Comparison of ENCODE assay signal across 16 cellular contexts in genomic region chr7:141023305-141023704, GRCh38. TPM values are rescaled to one million over a fixed set of nuclear protein-coding genes. Genes with fewer than 3 reads are reported as not detected.
DNase-seq lines count a peak whose midpoint lies in the region; ATAC-seq and TF ChIP-seq lines count a peak whose summit lies in the region.
"Had no signal": no experiment of that assay in that cellular context is flagged by ENCODE, and none has a peak within 500 bp of the region (broad histone marks: within the 10 kb centered on the region; RNA-seq: fewer than 3 reads in every experiment).

No MANE protein-coding gene starts in this region.

- H3K36me3 Mint-ChIP-seq in activated T-cell treated with anti-CD3 and anti-CD28 coated beads, Interleukin-2, amount 50 U/mL, for 24 hours (ENCODE audit: low read depth) = peaks cover 5% of the 10 kb centered on the region
- peaks cover 8% of the 10 kb centered on the region for H3K36me3 Mint-ChIP-seq in CD4-positive, alpha-beta T cell (ENCODE audit: low read depth)
- H3K36me3 Mint-ChIP-seq in T-helper 1 cell treated with Interleukin-12 subunit alpha and Interleukin-12 subunit beta and Interleukin-4 antibody, amounts not matched to agents 30 μg/mL and 1 μg/mL, for 36 hours (ENCODE audit: low read depth) = peaks cover 25% of the 10 kb centered on the region
- peaks cover 17% of the 10 kb centered on the region for H3K36me3 Mint-ChIP-seq in activated naive CD8-positive, alpha-beta T cell treated with anti-CD3 and anti-CD28 coated beads, Interleukin-2, amount 10 ng/mL, durations not matched to agents 7 days and 5 days
- H3K36me3 Mint-ChIP-seq: CD14-positive monocyte had no signal

- CTCF ChIA-PET in CD4-positive, alpha-beta T cell (lab: Charles Lee) = no interaction called here

- peak overlapping the region; percentile 33 for H3K4me3 Mint-ChIP-seq in activated T-cell treated with anti-CD3 and anti-CD28 coated beads, Interleukin-2, amount 50 U/mL, for 24 hours
- no peak overlapping the region for H3K4me3 Mint-ChIP-seq in CD4-positive, alpha-beta T cell
- H3K4me3 Mint-ChIP-seq in T-helper 1 cell treated with Interleukin-12 subunit alpha and Interleukin-12 subunit beta and Interleukin-4 antibody, amounts not matched to agents 30 μg/mL and 1 μg/mL, for 36 hours = peak overlapping the region; percentile 52
- peak overlapping the region; percentile 51 for H3K4me3 Mint-ChIP-seq in activated naive CD8-positive, alpha-beta T cell treated with anti-CD3 and anti-CD28 coated beads, Interleukin-2, amount 10 ng/mL, durations not matched to agents 7 days and 5 days
- H3K4me3 Mint-ChIP-seq: CD14-positive monocyte, GM23338 had no signal

- peaks cover 20% of the 10 kb centered on the region for H3K4me1 Mint-ChIP-seq in activated T-cell treated with anti-CD3 and anti-CD28 coated beads, Interleukin-2, amount 50 U/mL, for 24 hours (ENCODE audit: low read depth)
- peaks cover 16% of the 10 kb centered on the region for H3K4me1 Mint-ChIP-seq in CD4-positive, alpha-beta T cell (ENCODE audit: low read depth)
- H3K4me1 Mint-ChIP-seq in T-helper 1 cell treated with Interleukin-12 subunit alpha and Interleukin-12 subunit beta and Interleukin-4 antibody, amounts not matched to agents 30 μg/mL and 1 μg/mL, for 36 hours (ENCODE audit: low read depth) = peaks cover 19% of the 10 kb centered on the region
- H3K4me1 Mint-ChIP-seq in activated naive CD8-positive, alpha-beta T cell treated with anti-CD3 and anti-CD28 coated beads, Interleukin-2, amount 10 ng/mL, durations not matched to agents 7 days and 5 days = peaks cover 10% of the 10 kb centered on the region
- H3K4me1 Mint-ChIP-seq: CD14-positive monocyte, GM23338 had no signal

- POLR2A ChIA-PET in CD4-positive, alpha-beta T cell (lab: Charles Lee) = interaction anchor here (0.7 to 1.9 kb wide), 2 partner anchors 9 to 545 kb away, joined by 3 to 17 read pairs; partner anchors contain the start of gene MRPS33
- POLR2A ChIA-PET in activated naive CD8-positive, alpha-beta T cell treated with anti-CD3 and anti-CD28 coated beads, Interleukin-2, amount 10 ng/mL, durations not matched to agents 7 days and 5 days (lab: Charles Lee) = interaction anchor here (1.0 kb wide), 1 partner anchor 527 kb away, joined by 3 read pairs; the partner anchor contains the start of gene AGK

- peak overlapping the region; percentile 69 for H3K27ac Mint-ChIP-seq in activated T-cell treated with anti-CD3 and anti-CD28 coated beads, Interleukin-2, amount 50 U/mL, for 24 hours
- H3K27ac Mint-ChIP-seq in CD4-positive, alpha-beta T cell = peak overlapping the region; percentile 35
- H3K27ac Mint-ChIP-seq in T-helper 1 cell treated with Interleukin-12 subunit alpha and Interleukin-12 subunit beta and Interleukin-4 antibody, amounts not matched to agents 30 μg/mL and 1 μg/mL, for 36 hours = peak overlapping the region; percentile 70
- H3K27ac Mint-ChIP-seq in activated naive CD8-positive, alpha-beta T cell treated with anti-CD3 and anti-CD28 coated beads, Interleukin-2, amount 10 ng/mL, durations not matched to agents 7 days and 5 days = peak overlapping the region; percentile 77
- H3K27ac Mint-ChIP-seq: CD14-positive monocyte, GM23338 had no signal

- H3K27ac ChIP-seq in CD4-positive, alpha-beta T cell (ENCODE audit: low read depth, low read length) = no peak overlapping the region
- H3K27ac ChIP-seq: A549 had no signal

- H3K9me3 Mint-ChIP-seq in activated T-cell treated with anti-CD3 and anti-CD28 coated beads, Interleukin-2, amount 50 U/mL, for 24 hours = peaks cover 20% of the 10 kb centered on the region
- peaks cover 12% of the 10 kb centered on the region for H3K9me3 Mint-ChIP-seq in CD4-positive, alpha-beta T cell
- peaks cover 33% of the 10 kb centered on the region for H3K9me3 Mint-ChIP-seq in T-helper 1 cell treated with Interleukin-12 subunit alpha and Interleukin-12 subunit beta and Interleukin-4 antibody, amounts not matched to agents 30 μg/mL and 1 μg/mL, for 36 hours
- peaks cover 13% of the 10 kb centered on the region for H3K9me3 Mint-ChIP-seq in activated naive CD8-positive, alpha-beta T cell treated with anti-CD3 and anti-CD28 coated beads, Interleukin-2, amount 10 ng/mL, durations not matched to agents 7 days and 5 days

- no peak for ATAC-seq in CD4-positive, alpha-beta T cell (ENCODE audit: poor library complexity)
- ATAC-seq in activated naive CD8-positive, alpha-beta T cell treated with anti-CD3 and anti-CD28 coated beads, Interleukin-2, amount 10 ng/mL, durations not matched to agents 7 days and 5 days (ENCODE audit: low read depth) = peak; percentile 33
- ATAC-seq: A549, GM23338 had no signal

- intact Hi-C loops in CD4-positive, alpha-beta T cell (cut with DNase I, micrococcal nuclease) = no loop called here

- no peak for TF ChIP-seq CTCF in CD4-positive, alpha-beta T cell (IDR thresholded peaks at IDR 0.05)

- H3K27me3 ChIP-seq in CD4-positive, alpha-beta T cell (ENCODE audit: control insufficient read depth, insufficient read depth, low read length) = no peaks in the 10 kb centered on the region

- DNase-seq in activated T-cell treated with anti-CD3 and anti-CD28 coated beads, Interleukin-2, amount 50 U/mL, for 24 hours = no peak
- DNase-seq in activated T-cell treated with anti-CD3 and anti-CD28 coated beads for 4 hours (no peak), GM19238 (ENCODE audit: insufficient read length, low spot score) (no peak), NCI-H446 treated with DMSO at 0.1 percent for 48 hours (lab: John Stamatoyannopoulos, UW) (no peak), occipital lobe (lab: John Stamatoyannopoulos, UW) (no peak)
- no peak for DNase-seq in CD4-positive, alpha-beta T cell
- no peak for DNase-seq in activated naive CD8-positive, alpha-beta T cell treated with anti-CD3 and anti-CD28 coated beads, Interleukin-2, amount 10 ng/mL, durations not matched to agents 7 days and 5 days
- DNase-seq: DMS79 treated with DMSO at 0.1 percent for 48 hours, MV-4-11, NCI-H1436, NCI-H2029 treated with DMSO at 0.1 percent for 48 hours, NCI-H524 had no signal

- peaks cover 20% of the 10 kb centered on the region for H3K27me3 Mint-ChIP-seq in activated T-cell treated with anti-CD3 and anti-CD28 coated beads, Interleukin-2, amount 50 U/mL, for 24 hours
- peaks cover 45% of the 10 kb centered on the region for H3K27me3 Mint-ChIP-seq in CD4-positive, alpha-beta T cell
- H3K27me3 Mint-ChIP-seq in T-helper 1 cell treated with Interleukin-12 subunit alpha and Interleukin-12 subunit beta and Interleukin-4 antibody, amounts not matched to agents 30 μg/mL and 1 μg/mL, for 36 hours (ENCODE audit: low read depth) = peaks cover 26% of the 10 kb centered on the region
- peaks cover 17% of the 10 kb centered on the region for H3K27me3 Mint-ChIP-seq in activated naive CD8-positive, alpha-beta T cell treated with anti-CD3 and anti-CD28 coated beads, Interleukin-2, amount 10 ng/mL, durations not matched to agents 7 days and 5 days

- H3K9me3 ChIP-seq in CD4-positive, alpha-beta T cell (ENCODE audit: control insufficient read depth, low read length) = peaks cover 7% of the 10 kb centered on the region

RNA-seq across cellular contexts. Expression of gene MRPS33, which starts 8.6 kb away (rescaled TPM):
- total RNA-seq in CD4-positive, alpha-beta T cell = 10 to 100 TPM; 21.7 to 24.3 TPM
- 10 to 100 TPM; 44.4 to 47.0 TPM for total RNA-seq in activated naive CD8-positive, alpha-beta T cell treated with anti-CD3 and anti-CD28 coated beads, Interleukin-2, amount 10 ng/mL, durations not matched to agents 7 days and 5 days
- 12.6 TPM for total RNA-seq in occipital lobe

RNA-seq across cellular contexts. Expression of gene TMEM178B, which starts 50.6 kb away (rescaled TPM):
- not detected for total RNA-seq in CD4-positive, alpha-beta T cell
- total RNA-seq in activated naive CD8-positive, alpha-beta T cell treated with anti-CD3 and anti-CD28 coated beads, Interleukin-2, amount 10 ng/mL, durations not matched to agents 7 days and 5 days = under 1 TPM in 1 of 2 experiments, not detected in 1; 0.06 TPM
- 50.7 TPM for total RNA-seq in occipital lobe

Comparison
In these comparisons a context has a peak if more than half of its experiments do, and no peak if none do; other contexts are left out.
1. RNA of gene TMEM178B, which starts 50.6 kb away (total RNA-seq): 50.7 TPM in occipital lobe (single experiment); 0.06 TPM in activated naive CD8-positive, alpha-beta T cell treated with anti-CD3 and anti-CD28 coated beads, Interleukin-2, amount 10 ng/mL, durations not matched to agents 7 days and 5 days and not detected in CD4-positive, alpha-beta T cell; every median in the first group is over 10 times any median in the second.
2. Peak in every context shown above with its lines, with median percentiles within 50 percentile points of each other: H3K27ac Mint-ChIP-seq.